Comparison of ENCODE assay signal across 10 cellular contexts in the genomic region with DNA sequence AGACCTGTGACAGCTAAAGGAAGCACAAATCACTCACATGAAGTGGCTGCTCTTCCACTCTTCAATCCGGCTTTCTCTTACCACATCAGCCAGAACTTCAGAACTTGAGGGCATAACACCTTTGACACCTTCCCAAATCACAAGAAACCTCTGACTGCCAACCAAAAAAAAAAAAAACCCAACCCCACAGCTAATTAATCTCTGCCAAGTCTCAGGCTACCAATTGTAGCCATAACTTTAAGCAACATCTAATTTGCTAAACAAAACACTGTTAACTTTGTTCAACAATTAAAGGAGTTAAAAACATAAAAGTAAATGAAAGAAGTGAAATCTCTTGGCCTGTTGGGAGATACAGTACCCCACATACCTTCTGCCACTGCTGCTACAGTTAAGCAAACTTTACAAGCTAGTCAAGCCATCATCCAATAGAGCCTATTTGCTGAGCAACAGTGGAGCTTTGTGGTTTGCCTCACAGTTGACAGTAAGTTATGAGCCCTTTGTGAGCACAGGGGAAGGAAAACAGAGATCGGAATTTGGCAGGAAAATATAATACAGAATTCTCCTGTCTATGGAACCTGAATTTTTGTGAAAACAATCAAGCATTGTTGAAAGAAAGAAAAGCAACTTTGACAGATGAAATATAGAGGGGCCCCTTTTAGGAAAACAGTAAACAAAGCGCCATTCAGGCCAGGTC. TPM values are rescaled to one million over a fixed set of nuclear protein-coding genes. Genes with fewer than 3 reads are reported as not detected.
DNase-seq lines count a peak whose midpoint lies in the region; ATAC-seq, FAIRE-seq and TF ChIP-seq lines count a peak whose summit lies in the region.
"Had no signal": no experiment of that assay in that cellular context is flagged by ENCODE, and none has a peak within 500 bp of the region (broad histone marks: within the 10 kb centered on the region; RNA-seq: fewer than 3 reads in every experiment).

Gene SOX6 (minus strand): TSS at position 490 of the 694 bp plus-strand sequence. CDS start 15,298 bp downstream, outside the sequence.

- no peak for FAIRE-seq in pancreas (lab: Jason Lieb, UNC)

- POLR2A ChIA-PET in naive thymus-derived CD4-positive, alpha-beta T cell (lab: Charles Lee), result no interaction called here

- H3K27me3 Mint-ChIP-seq in GM23338 (ENCODE audit: insufficient read depth, low read depth, poor library complexity), result peaks cover 3% of the 10 kb centered on the region
- H3K27me3 Mint-ChIP-seq in activated naive CD8-positive, alpha-beta T cell treated with anti-CD3 and anti-CD28 coated beads for 36 hours, result no peaks in the 10 kb centered on the region
- H3K27me3 Mint-ChIP-seq in naive thymus-derived CD4-positive, alpha-beta T cell, result peaks cover 0 to 4% (median 0%) of the 10 kb centered on the region in 5 donors

- H3K27me3 ChIP-seq in GM23338 (ENCODE audit: insufficient read depth) (no peaks in the 10 kb centered on the region), heart right ventricle (no peaks in the 10 kb centered on the region), pancreas (no peaks in the 10 kb centered on the region), esophagus squamous epithelium (no peaks in the 10 kb centered on the region)
- no peaks in the 10 kb centered on the region for H3K27me3 ChIP-seq in naive thymus-derived CD4-positive, alpha-beta T cell (ENCODE audit: control insufficient read depth in 2 of 2, insufficient read depth in 2 of 2, low read length in 2 of 2)

- no peak within 1 kb of the TSS for H2AFZ ChIP-seq in GM23338

- H3K36me3 Mint-ChIP-seq in GM23338 (ENCODE audit: low read depth), result no peaks in the 10 kb centered on the region
- no peaks in the 10 kb centered on the region for H3K36me3 Mint-ChIP-seq in activated naive CD8-positive, alpha-beta T cell treated with anti-CD3 and anti-CD28 coated beads for 36 hours
- no peaks in the 10 kb centered on the region for H3K36me3 Mint-ChIP-seq in naive thymus-derived CD4-positive, alpha-beta T cell
- H3K36me3 Mint-ChIP-seq: activated naive CD4-positive, alpha-beta T cell treated with anti-CD3 and anti-CD28 coated beads, Interleukin-2, amount 50 U/mL, for 24 hours had no signal

- H3K4me2 ChIP-seq in GM23338, result peak within 1 kb of the TSS; percentile 15; the same call in 1 of the 2 replicates

- CTCF ChIA-PET in naive thymus-derived CD4-positive, alpha-beta T cell (lab: Charles Lee), result no interaction called here

- peaks cover 44% of the 10 kb centered on the region for H3K4me1 ChIP-seq in GM23338 (ENCODE audit: insufficient read depth)
- peaks cover 0 to 57% (median 35%) of the 10 kb centered on the region in 9 donors for H3K4me1 ChIP-seq in heart right ventricle
- peaks cover 10 to 24% (median 21%) of the 10 kb centered on the region in 3 donors for H3K4me1 ChIP-seq in pancreas
- peaks cover 0 to 28% (median 0%) of the 10 kb centered on the region in 3 donors for H3K4me1 ChIP-seq in esophagus squamous epithelium
- no peaks in the 10 kb centered on the region for H3K4me1 ChIP-seq in naive thymus-derived CD4-positive, alpha-beta T cell (ENCODE audit: control insufficient read depth in 2 of 2, insufficient read depth in 2 of 2, low read length in 2 of 2)

- H3K9me3 ChIP-seq in heart right ventricle (no peaks in the 10 kb centered on the region), pancreas (no peaks in the 10 kb centered on the region), esophagus squamous epithelium (no peaks in the 10 kb centered on the region)
- no peaks in the 10 kb centered on the region for H3K9me3 ChIP-seq in naive thymus-derived CD4-positive, alpha-beta T cell (ENCODE audit: control insufficient read depth in 2 of 3, low read length in 3 of 3)

- no peaks in the 10 kb centered on the region for H3K9me2 ChIP-seq in GM23338 (ENCODE audit: insufficient read depth)

- intact Hi-C loops in heart right ventricle (cut with DNase I) (loop anchor here in 4 of 10 donors (5.0 to 10.0 kb wide), 2 partner anchors 164 to 249 kb away; no protein-coding TSS in a partner anchor), pancreas (cut with DNase I) (no loop called here), esophagus squamous epithelium (cut with DNase I) (no loop called here), posterior vena cava (cut with DNase I) (no loop called here)
- intact Hi-C loops in naive thymus-derived CD4-positive, alpha-beta T cell (cut with micrococcal nuclease), result no loop called here

- no peak within 1 kb of the TSS for H3K4me3 Mint-ChIP-seq in GM23338
- no peak within 1 kb of the TSS for H3K4me3 Mint-ChIP-seq in activated naive CD8-positive, alpha-beta T cell treated with anti-CD3 and anti-CD28 coated beads for 36 hours
- H3K4me3 Mint-ChIP-seq in naive thymus-derived CD4-positive, alpha-beta T cell, result no peak within 1 kb of the TSS
- H3K4me3 Mint-ChIP-seq: activated naive CD4-positive, alpha-beta T cell treated with anti-CD3 and anti-CD28 coated beads, Interleukin-2, amount 50 U/mL, for 24 hours; CD4-positive, alpha-beta T cell had no signal

- no peak for TF ChIP-seq POLR2A in esophagus squamous epithelium (IDR thresholded peaks at IDR 0.05)

- no peaks in the 10 kb centered on the region for H4K20me1 ChIP-seq in GM23338 (replicated peaks; ENCODE audit: insufficient read depth)

- H3K27ac ChIP-seq in GM23338 (ENCODE audit: low read depth) (no peak within 1 kb of the TSS), heart right ventricle (peak within 1 kb of the TSS in 8 of 10 donors; percentile 13 to 79 (median 58)), pancreas (peak within 1 kb of the TSS in 2 of 4 donors; percentile 30 to 40), esophagus squamous epithelium (peak within 1 kb of the TSS in 1 of 4 donors; percentile 5)
- H3K27ac ChIP-seq in naive thymus-derived CD4-positive, alpha-beta T cell (ENCODE audit: low read depth, low read length), result no peak within 1 kb of the TSS

- no peaks in the 10 kb centered on the region for H3K9me3 Mint-ChIP-seq in GM23338
- no peaks in the 10 kb centered on the region for H3K9me3 Mint-ChIP-seq in activated naive CD8-positive, alpha-beta T cell treated with anti-CD3 and anti-CD28 coated beads for 36 hours
- H3K9me3 Mint-ChIP-seq in naive thymus-derived CD4-positive, alpha-beta T cell, result peaks cover 0 to 10% (median 3%) of the 10 kb centered on the region in 11 donors

- DNase-seq in GM23338 (ENCODE audit: low spot score) (peak; percentile 27), SW480 (ENCODE audit: low spot score) (peak; percentile 34), heart right ventricle (no peak), pancreas (peak in 2 of 6 donors; percentile 9 to 16), esophagus squamous epithelium (lab: John Stamatoyannopoulos, UW) (no peak), posterior vena cava (ENCODE audit: low spot score) (no peak)
- DNase-seq in activated naive CD8-positive, alpha-beta T cell treated with anti-CD3 and anti-CD28 coated beads for 36 hours, result no peak
- DNase-seq in naive thymus-derived CD4-positive, alpha-beta T cell, result no peak
- DNase-seq: CD4-positive, alpha-beta T cell had no signal

- ATAC-seq in GM23338 (peak; percentile 76), heart right ventricle (peak in 6 of 8 donors; percentile 27 to 77 (median 70)), pancreas (peak; percentile 71 to 87 (median 78))
- no peak for ATAC-seq in naive thymus-derived CD4-positive, alpha-beta T cell

- no peaks in the 10 kb centered on the region for H3F3A ChIP-seq in GM23338 (replicated peaks; ENCODE audit: low read depth)

- TF ChIP-seq CTCF in GM23338 (conservative IDR thresholded peaks at IDR 0.05; ENCODE audit: low read depth in 2 of 2), result 0 out of 4 replicates have a peak, but pooled peaks of 1 of the 2 experiments have one; percentile 4
- TF ChIP-seq CTCF in heart right ventricle (IDR thresholded peaks at IDR 0.05), result no peak
- TF ChIP-seq CTCF in pancreas (IDR thresholded peaks at IDR 0.05), result no peak
- no peak for TF ChIP-seq CTCF in esophagus squamous epithelium (IDR thresholded peaks at IDR 0.05)

- 61 to 69% methylated on average over 3 of the region's 3 CpGs for WGBS in heart right ventricle, 2 donors
- 54 to 61% methylated on average over 3 of the region's 3 CpGs for WGBS in pancreas, 2 donors
- WGBS in esophagus squamous epithelium, 2 donors, result 38 to 53% methylated on average over 3 of the region's 3 CpGs

- H3K27ac Mint-ChIP-seq in GM23338, result peak within 1 kb of the TSS; percentile 20; the same call in 1 of the 2 replicates
- H3K27ac Mint-ChIP-seq in activated naive CD8-positive, alpha-beta T cell treated with anti-CD3 and anti-CD28 coated beads for 36 hours, result no peak within 1 kb of the TSS
- no peak within 1 kb of the TSS for H3K27ac Mint-ChIP-seq in naive thymus-derived CD4-positive, alpha-beta T cell
- H3K27ac Mint-ChIP-seq: activated naive CD4-positive, alpha-beta T cell treated with anti-CD3 and anti-CD28 coated beads, Interleukin-2, amount 50 U/mL, for 24 hours; CD4-positive, alpha-beta T cell had no signal

- H3K4me1 Mint-ChIP-seq in GM23338, result peaks cover 40% of the 10 kb centered on the region
- no peaks in the 10 kb centered on the region for H3K4me1 Mint-ChIP-seq in activated naive CD8-positive, alpha-beta T cell treated with anti-CD3 and anti-CD28 coated beads for 36 hours
- no peaks in the 10 kb centered on the region for H3K4me1 Mint-ChIP-seq in naive thymus-derived CD4-positive, alpha-beta T cell
- H3K4me1 Mint-ChIP-seq: activated naive CD4-positive, alpha-beta T cell treated with anti-CD3 and anti-CD28 coated beads, Interleukin-2, amount 50 U/mL, for 24 hours had no signal

- H3K36me3 ChIP-seq in GM23338 (ENCODE audit: insufficient read depth) (no peaks in the 10 kb centered on the region), heart right ventricle (no peaks in the 10 kb centered on the region), pancreas (no peaks in the 10 kb centered on the region), esophagus squamous epithelium (no peaks in the 10 kb centered on the region)
- H3K36me3 ChIP-seq in naive thymus-derived CD4-positive, alpha-beta T cell (ENCODE audit: control insufficient read depth in 2 of 3, insufficient read depth in 3 of 3, low read length in 3 of 3), result no peaks in the 10 kb centered on the region

- H3K79me2 ChIP-seq in GM23338 (replicated peaks; ENCODE audit: insufficient read depth), result no peaks in the 10 kb centered on the region

- H3K4me3 ChIP-seq in GM23338 (no peak within 1 kb of the TSS), heart right ventricle (peak within 1 kb of the TSS in 4 of 10 donors; percentile 6 to 21 (median 8)), pancreas (no peak within 1 kb of the TSS), esophagus squamous epithelium (no peak within 1 kb of the TSS)
- no peak within 1 kb of the TSS for H3K4me3 ChIP-seq in naive thymus-derived CD4-positive, alpha-beta T cell (ENCODE audit: low read length)

RNA-seq across cellular contexts. Expression of gene SOX6, which starts in this region (rescaled TPM):
- 0.03 and 0.70 TPM in 2 replicates for total RNA-seq in GM23338 (2014; rRNA removed; shearing (Covaris generic))
- polyA plus RNA-seq in GM23338 (2016; fragmentation: Nextera tagmentation; extraction: Ambion mirVana) (0.31 and 0.66 TPM in 2 replicates), heart right ventricle (1 to 10 TPM in 1 of 2 donors, under 1 TPM in 1; 0.80 to 4.9 TPM), pancreas (1 to 10 TPM; 5.1 to 5.6 TPM)
- total RNA-seq in heart right ventricle (10 to 100 TPM; 12.6 to 43.0 (median 25.8) TPM), pancreas (10 to 100 TPM; 16.0 to 23.0 (median 19.0) TPM), esophagus squamous epithelium (10 to 100 TPM in 2 of 4 donors, 1 to 10 TPM in 2; 7.8 to 16.0 (median 10.6) TPM), posterior vena cava (10 to 100 TPM in 1 of 2 donors, 1 to 10 TPM in 1; 8.1 to 11.0 TPM)
- under 1 TPM in 1 of 2 experiments, not detected in 1; 0.04 TPM for total RNA-seq in activated naive CD8-positive, alpha-beta T cell treated with anti-CD3 and anti-CD28 coated beads for 36 hours
- total RNA-seq in naive thymus-derived CD4-positive, alpha-beta T cell, result under 1 TPM in 1 of 5 experiments, not detected in 4; 0.51 TPM
- not detected for polyA plus RNA-seq in naive thymus-derived CD4-positive, alpha-beta T cell

Comparison
In these comparisons a context has a peak if more than half of its experiments do, and no peak if none do; other contexts are left out.
1. Peak in DNase-seq, ATAC-seq and H3K4me2 ChIP-seq in GM23338; RNA of the gene not detected or under 1 TPM.
2. H3K27ac ChIP-seq: peak in heart right ventricle (8 of 10); none in GM23338 (single experiment) and naive thymus-derived CD4-positive, alpha-beta T cell (single experiment).